Comparison of ENCODE assay signal across 29 cellular contexts in genomic region chr21:34715985-34716596, GRCh38. TPM values are rescaled to one million over a fixed set of nuclear protein-coding genes. Genes with fewer than 3 reads are reported as not detected.
"Had no signal": no experiment of that assay in that cellular context is flagged by ENCODE, and none has a peak within 500 bp of the region (broad histone marks: within the 10 kb centered on the region; RNA-seq: fewer than 3 reads in every experiment).

No MANE protein-coding gene starts in this region.

- H3K27ac ChIP-seq: ascending aorta, body of pancreas, KMS-11 had no signal

- H3K36me3 Mint-ChIP-seq: activated CD4-positive, alpha-beta memory T cell treated with anti-CD3 and anti-CD28 coated beads for 36 hours; activated naive CD4-positive, alpha-beta T cell treated with anti-CD3 and anti-CD28 coated beads, Interleukin-2, amount 50 U/mL, for 72 hours; WTC11 had no signal

- H3K4me3 ChIP-seq: ascending aorta, body of pancreas, MG63 had no signal

- H3K27ac Mint-ChIP-seq: activated CD4-positive, alpha-beta memory T cell treated with anti-CD3 and anti-CD28 coated beads for 36 hours; activated CD4-positive, alpha-beta T cell treated with anti-CD3 and anti-CD28 coated beads, Interleukin-2, amount 10 ng/mL, durations not matched to agents 24 days and 14 days; activated naive CD8-positive, alpha-beta T cell treated with anti-CD3 and anti-CD28 coated beads, Interleukin-2, amount 50 U/mL, for 24 hours; WTC11 had no signal

- H3K9me3 ChIP-seq: ascending aorta, body of pancreas, MG63 had no signal

- H3K27me3 ChIP-seq: ascending aorta, body of pancreas, MG63 had no signal

- H3K4me1 ChIP-seq: ascending aorta, body of pancreas had no signal

- H3K36me3 ChIP-seq: ascending aorta, MG63 had no signal

- ATAC-seq: activated naive CD8-positive, alpha-beta T cell treated with anti-CD3 and anti-CD28 coated beads, Interleukin-2, amount 50 U/mL, for 24 hours; body of pancreas; Panc1; Right ventricle myocardium inferior; T-helper 17 cell had no signal

- H3K4me1 Mint-ChIP-seq: central memory CD8-positive, alpha-beta T cell had no signal

- H3K4me3 Mint-ChIP-seq: activated CD4-positive, alpha-beta memory T cell treated with anti-CD3 and anti-CD28 coated beads for 36 hours; activated CD4-positive, alpha-beta T cell treated with anti-CD3 and anti-CD28 coated beads, Interleukin-2, amount 10 ng/mL, durations not matched to agents 24 days and 14 days; activated naive CD8-positive, alpha-beta T cell treated with anti-CD3 and anti-CD28 coated beads, Interleukin-2, amount 50 U/mL, for 24 hours; central memory CD8-positive, alpha-beta T cell; T-helper 17 cell; WTC11 had no signal

- H3K9me3 Mint-ChIP-seq: activated CD4-positive, alpha-beta memory T cell treated with anti-CD3 and anti-CD28 coated beads for 36 hours; activated CD4-positive, alpha-beta T cell treated with anti-CD3 and anti-CD28 coated beads, Interleukin-2, amount 10 ng/mL, durations not matched to agents 24 days and 14 days; activated naive CD4-positive, alpha-beta T cell treated with anti-CD3 and anti-CD28 coated beads, Interleukin-2, amount 50 U/mL, for 72 hours; activated naive CD8-positive, alpha-beta T cell treated with anti-CD3 and anti-CD28 coated beads, Interleukin-2, amount 50 U/mL, for 24 hours; central memory CD8-positive, alpha-beta T cell; WTC11 had no signal

- DNase-seq: activated CD4-positive, alpha-beta T cell treated with anti-CD3 and anti-CD28 coated beads, Interleukin-2, amount 10 ng/mL, durations not matched to agents 24 days and 14 days; activated CD4-positive, CD25-positive, alpha-beta regulatory T cell treated with anti-CD3 and anti-CD28 coated beads, Interleukin-2, amount 50 U/mL, for 72 hours; activated CD8-positive, alpha-beta memory T cell treated with anti-CD3 and anti-CD28 coated beads for 24 hours; activated effector memory CD4-positive, alpha-beta T cell treated with Interleukin-2 at 50 U/mL for 16 hours; activated naive CD4-positive, alpha-beta T cell treated with Interleukin-2 at 50 U/mL for 16 hours; activated naive CD8-positive, alpha-beta T cell treated with anti-CD3 and anti-CD28 coated beads, Interleukin-2, amount 50 U/mL, for 24 hours; activated T-cell treated with anti-CD3 and anti-CD28 coated beads, Interleukin-2, amount 50 U/mL, for 48 hours; amniotic stem cell; body of pancreas; MG63; MV-4-11; NCI-H1092 treated with DMSO at 0.1 percent for 48 hours; NCI-H1417 treated with DMSO at 0.1 percent for 48 hours; NCI-H1694; NCI-H2029 treated with DMSO at 0.1 percent for 48 hours; NCI-H345; NCI-H510A; RPMI8226; T-helper 17 cell; T-helper 9 cell had no signal

RNA-seq across cellular contexts. Expression of gene CLIC6, which starts 47.3 kb away (rescaled TPM):
- total RNA-seq: activated CD4-positive, alpha-beta T cell treated with anti-CD3 and anti-CD28 coated beads, Interleukin-2, amount 10 ng/mL, durations not matched to agents 24 days and 14 days; SK-MEL-5 had no signal
